ENCODE assay signal across 17 cellular contexts in the genomic region with DNA sequence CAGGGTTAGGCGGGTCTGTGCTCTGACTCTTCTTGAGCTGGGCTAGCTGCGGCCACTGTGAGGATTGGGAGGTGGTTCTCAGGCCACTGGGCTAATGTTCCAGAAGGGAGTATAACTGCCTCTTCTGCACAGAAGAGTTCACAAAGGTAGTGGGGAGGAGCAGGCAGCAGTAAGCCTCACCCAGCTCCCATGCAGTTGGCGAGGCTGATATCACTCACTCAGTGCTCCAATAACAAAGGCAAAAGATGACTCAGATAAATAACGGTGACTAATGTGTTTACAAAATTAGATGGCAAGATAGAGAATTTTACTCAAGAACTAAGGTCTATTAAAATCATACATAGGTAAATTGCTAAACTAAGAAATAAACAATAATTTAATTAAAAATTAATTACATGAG.
"Had no signal": no experiment of that assay in that cellular context is flagged by ENCODE, and none has a peak within 500 bp of the region (broad histone marks: within the 10 kb centered on the region; RNA-seq: fewer than 3 reads in every experiment).

No MANE protein-coding gene starts in this region.

- H3K27me3 ChIP-seq: adrenal gland, esophagus muscularis mucosa, right atrium auricular region, thyroid gland had no signal

- H3K4me1 ChIP-seq: adrenal gland, esophagus muscularis mucosa, right atrium auricular region, thyroid gland had no signal

- ATAC-seq: activated CD8-positive, alpha-beta T cell treated with anti-CD3 and anti-CD28 coated beads for 36 hours; natural killer cell had no signal

- H3K27ac ChIP-seq: adrenal gland, coronary artery, esophagus muscularis mucosa, right atrium auricular region, thyroid gland had no signal

- DNase-seq: activated B cell treated with CpG ODN at 0.5 μM for 24 hours; activated CD4-positive, alpha-beta T cell treated with anti-CD3 and anti-CD28 coated beads for 48 hours; activated CD8-positive, alpha-beta T cell treated with anti-CD3 and anti-CD28 coated beads for 36 hours; activated effector memory CD4-positive, alpha-beta T cell treated with anti-CD3 and anti-CD28 coated beads, Interleukin-2, amount 50 U/mL, for 16 hours; activated T-cell treated with anti-CD3 and anti-CD28 coated beads, Interleukin-2, amount 50 U/mL, for 48 hours; adrenal gland; central memory CD4-positive, alpha-beta T cell; hippocampal formation; mesendoderm; natural killer cell; nucleus accumbens; stimulated activated CD4-positive, alpha-beta T cell treated with anti-CD3 and anti-CD28 coated beads, Interleukin-2, amount 100 ng/mL, for 48 hours; stimulated activated naive B cell treated with anti-CD40 and anti-IgM and Interleukin-4, amounts not matched to agents 10 μg/mL and 1 μg/mL and 100 μg/mL, for 72 hours; thyroid gland had no signal
